In genomic region chr3:52705438-52705687, GRCh38 we compare ENCODE assay signal across 8 cellular contexts. TPM values are rescaled to one million over a fixed set of nuclear protein-coding genes. Genes with fewer than 3 reads are reported as not detected.
DNase-seq lines count a peak whose midpoint lies in the region; ATAC-seq, FAIRE-seq and TF ChIP-seq lines count a peak whose summit lies in the region.

No MANE protein-coding gene starts in this region.

- H3K9ac ChIP-seq in MM.1S (ENCODE audit: low read length), result peak overlapping the region; percentile 99

- no peaks in the 10 kb centered on the region for H3K27me3 ChIP-seq in MM.1S (replicated peaks; ENCODE audit: insufficient read depth, low read length)
- H3K27me3 ChIP-seq in neutrophil, result no peaks in the 10 kb centered on the region

- H3K4me1 ChIP-seq in MM.1S (ENCODE audit: low read length), result peaks cover 32% of the 10 kb centered on the region
- peaks cover 31 to 33% of the 10 kb centered on the region in 2 experiments for H3K4me1 ChIP-seq in neutrophil (ENCODE audit: control insufficient read depth in 1 of 2, insufficient read depth in 1 of 2, low read depth in 1 of 2, low read length in 1 of 2)

- no peaks in the 10 kb centered on the region for H3K27me3 Mint-ChIP-seq in Calu3 (ENCODE audit: unreplicated experiment)
- H3K27me3 Mint-ChIP-seq in effector memory CD8-positive, alpha-beta T cell, result no peaks in the 10 kb centered on the region

- H3K4me2 ChIP-seq in MM.1S (ENCODE audit: low read depth, low read length), result peak overlapping the region; percentile 98; the same call in 1 of the 2 replicates

- H3K9me2 ChIP-seq in MM.1S (replicated peaks; ENCODE audit: insufficient read depth, low read length), result no peaks in the 10 kb centered on the region

- no peaks in the 10 kb centered on the region for H3K36me3 ChIP-seq in MM.1S (replicated peaks; ENCODE audit: insufficient read depth, low read length)
- H3K36me3 ChIP-seq in neutrophil, result peaks cover 8% of the 10 kb centered on the region

- TF ChIP-seq POLR2A in erythroblast (IDR thresholded peaks at IDR 0.05; ENCODE audit: low read length), result no peak

- CTCF ChIA-PET in Calu3 (lab: Charles Lee), result no interaction called here

- H3K4me1 Mint-ChIP-seq in Calu3 (ENCODE audit: low read depth, unreplicated experiment), result peaks cover 8% of the 10 kb centered on the region
- peaks cover 20 to 22% of the 10 kb centered on the region in 2 donors for H3K4me1 Mint-ChIP-seq in effector memory CD8-positive, alpha-beta T cell (ENCODE audit: low read depth in 2 of 2)

- peak overlapping the region; percentile 65 for H2AFZ ChIP-seq in MM.1S (ENCODE audit: low read length)

- no TSS peak for BruUV-seq in Calu3 (replicated peaks; lab: Mats Ljungman, UMichigan)

- FAIRE-seq in RCC 7860 (lab: Jason Lieb, UNC), result no peak

- H3K9me3 ChIP-seq in MM.1S (replicated peaks; ENCODE audit: insufficient read depth, low read length), result no peaks in the 10 kb centered on the region
- no peaks in the 10 kb centered on the region for H3K9me3 ChIP-seq in neutrophil

- ATAC-seq in effector memory CD8-positive, alpha-beta T cell (replicated peaks), result no peak

- TF ChIP-seq CTCF in Calu3 (IDR thresholded peaks at IDR 0.05; ENCODE audit: unreplicated experiment) (no peak), MM.1S (IDR thresholded peaks at IDR 0.05; ENCODE audit: low read length) (no peak), neutrophil (IDR thresholded peaks at IDR 0.05) (no peak)

- peaks cover 58% of the 10 kb centered on the region for H3F3A ChIP-seq in MM.1S (ENCODE audit: insufficient read depth, low read length)

- H3K27ac ChIP-seq in MM.1S (ENCODE audit: low read length), result peak overlapping the region; percentile 85; the same call in 1 of the 2 replicates
- peak overlapping the region; percentile 91 for H3K27ac ChIP-seq in neutrophil

- no peaks in the 10 kb centered on the region for H3K9me3 Mint-ChIP-seq in Calu3 (ENCODE audit: low read depth, unreplicated experiment)
- no peaks in the 10 kb centered on the region for H3K9me3 Mint-ChIP-seq in effector memory CD8-positive, alpha-beta T cell

- intact Hi-C loops in Calu3 (cut with micrococcal nuclease; ENCODE audit: unreplicated experiment), result no loop called here

- peak overlapping the region; percentile 79 for H3K27ac Mint-ChIP-seq in Calu3 (ENCODE audit: unreplicated experiment)
- peak overlapping the region; percentile 96 to 97 for H3K27ac Mint-ChIP-seq in effector memory CD8-positive, alpha-beta T cell

- peak overlapping the region; percentile 90 for H3K4me3 Mint-ChIP-seq in Calu3 (ENCODE audit: low read depth, unreplicated experiment)
- peak overlapping the region; percentile 93 to 95 for H3K4me3 Mint-ChIP-seq in effector memory CD8-positive, alpha-beta T cell

- peak overlapping the region; percentile 98 for H3K4me3 ChIP-seq in MM.1S (ENCODE audit: low read length)
- peak overlapping the region; percentile 94 to 100 for H3K4me3 ChIP-seq in neutrophil (ENCODE audit: low read depth in 1 of 2, low read length in 1 of 2)

- peaks cover 72% of the 10 kb centered on the region for H3K79me2 ChIP-seq in MM.1S (ENCODE audit: low read length)

- DNase-seq in Calu3, result no peak
- DNase-seq in MM.1S, result no peak
- no peak for DNase-seq in effector memory CD8-positive, alpha-beta T cell
- DNase-seq in OCI-M2 (lab: John Stamatoyannopoulos, UW; ENCODE audit: unreplicated experiment), result no peak
- no peak for DNase-seq in erythroblast (lab: John Stamatoyannopoulos, UW)
- no peak for DNase-seq in RCC 7860 (ENCODE audit: low spot score)
- DNase-seq in HUDEP-2 (lab: John Stamatoyannopoulos, UW; ENCODE audit: unreplicated experiment in 76 of 76), result no peak

- H3K36me3 Mint-ChIP-seq in Calu3 (ENCODE audit: insufficient read depth, unreplicated experiment), result peaks cover 39% of the 10 kb centered on the region
- peaks cover 47% of the 10 kb centered on the region for H3K36me3 Mint-ChIP-seq in effector memory CD8-positive, alpha-beta T cell (ENCODE audit: insufficient read depth)

- no peaks in the 10 kb centered on the region for H4K20me1 ChIP-seq in MM.1S (ENCODE audit: insufficient read depth, low read length)

RNA-seq across cellular contexts. Expression of gene GLT8D1, which starts 0.2 kb away (rescaled TPM):
- total RNA-seq in Calu3 (2022), result 36.2 and 40.3 TPM in 2 replicates

RNA-seq across cellular contexts. Expression of gene SPCS1, which starts 0.5 kb away (rescaled TPM):
- total RNA-seq in Calu3 (2022), result 147 and 151 TPM in 2 replicates

RNA-seq across cellular contexts. Expression of gene GNL3, which starts 19.5 kb away (rescaled TPM):
- 113 and 118 TPM in 2 replicates for total RNA-seq in Calu3 (2022)

RNA-seq across cellular contexts. Expression of gene PBRM1, which starts 19.6 kb away (rescaled TPM):
- 48.5 and 54.9 TPM in 2 replicates for total RNA-seq in Calu3 (2022)
